2 cellular contexts compared by ENCODE assay signal in genomic region chr17:59185997-59186396, GRCh38.
TF ChIP-seq lines count a peak whose summit lies in the region.

No MANE protein-coding gene starts in this region.

TF ChIP-seq in HEK293, 187 proteins besides CTCF, POLR2A, EP300 and RAD21:
- TF ChIP-seq ZNF514 (tag by site-specific recombination; IDR thresholded peaks at IDR 0.05) (no peak), ZNF121 (tag by site-specific recombination; IDR thresholded peaks at IDR 0.05) (0 out of 2 replicates have a peak, but pooled peaks have one; percentile 62), ZNF362 (tag by site-specific recombination; IDR thresholded peaks at IDR 0.05) (peak; percentile 76), ZBTB49 (tag by site-specific recombination; IDR thresholded peaks at IDR 0.05; ENCODE audit: low read depth) (no peak)

TF ChIP-seq in GM12878, 131 proteins besides CTCF, POLR2A, EP300 and RAD21:
- TF ChIP-seq SIN3A (IDR thresholded peaks at IDR 0.05; ENCODE audit: low read depth, low read length), result no peak
- TF ChIP-seq KLF5 (IDR thresholded peaks at IDR 0.05; ENCODE audit: partially characterized antibody), result no peak
- TF ChIP-seq IKZF1 (conservative IDR thresholded peaks at IDR 0.05), result no peak
- TF ChIP-seq ATF2 (IDR thresholded peaks at IDR 0.05; ENCODE audit: low read length), result no peak
- no peak for TF ChIP-seq ZNF274 (IDR thresholded peaks at IDR 0.05; ENCODE audit: insufficient read depth, insufficient read length)
- no peak for TF ChIP-seq ATF7 (IDR thresholded peaks at IDR 0.05; ENCODE audit: low read depth)
- no peak for TF ChIP-seq FOXK2 (IDR thresholded peaks at IDR 0.05)
- no peak for TF ChIP-seq SKIL (IDR thresholded peaks at IDR 0.05; ENCODE audit: low read depth, poor library complexity, severe bottlenecking)
- no peak for TF ChIP-seq RB1 (IDR thresholded peaks at IDR 0.05; ENCODE audit: borderline replicate concordance)
- TF ChIP-seq ZNF217 (IDR thresholded peaks at IDR 0.05), result no peak
- no peak for TF ChIP-seq ZNF622 (IDR thresholded peaks at IDR 0.05)
- no peak for TF ChIP-seq MAX (IDR thresholded peaks at IDR 0.05; ENCODE audit: low read depth, low read length)
- TF ChIP-seq MEF2B (IDR thresholded peaks at IDR 0.05; ENCODE audit: partially characterized antibody, poor library complexity, severe bottlenecking), result no peak
- TF ChIP-seq YBX1 (IDR thresholded peaks at IDR 0.05), result no peak
- no peak for TF ChIP-seq NKRF (conservative IDR thresholded peaks at IDR 0.05)
- no peak for TF ChIP-seq TAF1 (IDR thresholded peaks at IDR 0.05; ENCODE audit: borderline replicate concordance, low read depth, low read length)
